In the genomic region with DNA sequence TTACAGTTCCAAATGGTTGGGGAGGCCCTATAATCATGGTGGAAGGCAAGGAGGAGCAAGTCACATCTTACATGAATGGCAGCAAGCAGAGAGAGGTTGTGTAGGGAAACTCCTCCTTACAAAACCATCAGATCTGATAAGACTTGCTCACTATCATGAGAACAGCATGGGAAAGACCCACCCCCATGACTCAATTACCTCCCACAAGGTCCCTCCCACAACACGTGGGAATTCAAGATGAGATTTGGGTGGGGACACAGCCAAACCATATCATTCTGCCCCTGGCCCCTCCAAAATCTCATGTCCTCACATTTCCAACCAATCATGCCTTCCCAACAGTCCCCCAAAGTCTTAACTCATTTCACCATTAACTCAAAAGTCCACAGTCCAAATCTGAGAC, we compare ENCODE assay signal across 8 cellular contexts.
DNase-seq lines count a peak whose midpoint lies in the region; ATAC-seq, FAIRE-seq and TF ChIP-seq lines count a peak whose summit lies in the region.
"Not testable (repeated sequence)": the region's sequence is repeated elsewhere in the genome, so short reads cannot be mapped to it uniquely, and the experiment has no call there.

No MANE protein-coding gene starts in this region.

- H3K9me1 ChIP-seq in K562 (ENCODE audit: control insufficient read depth, insufficient read depth, low read length): not testable (repeated sequence)

- dilution Hi-C loops in mammary epithelial cell (cut with HindIII; ENCODE audit: low sequenced_read_pairs): not testable (repeated sequence)

- CTCF ChIA-PET in K562 (lab: Yijun Ruan, JAX; ENCODE audit: low intra/inter-chr PET ratio); mammary epithelial cell (lab: Charles Lee; ENCODE audit: low non-redundant PET): not testable (repeated sequence)

- H4K20me1 ChIP-seq in GM23338 (replicated peaks; ENCODE audit: insufficient read depth); K562 (replicated peaks; ENCODE audit: control insufficient read depth, insufficient read depth, low read length); mammary epithelial cell (ENCODE audit: insufficient read depth, low read length): not testable (repeated sequence)

- not testable (repeated sequence) for TF ChIP-seq RAD21 in K562 (CRISPR knock-in tag; conservative IDR thresholded peaks at IDR 0.05 in 1 of 2, IDR thresholded peaks at IDR 0.05 in 1 of 2)

- H3K36me3 Mint-ChIP-seq in GM23338 (ENCODE audit: low read depth): peaks cover 38% of the 10 kb centered on the region
- H3K36me3 Mint-ChIP-seq in stimulated activated effector memory CD8-positive, alpha-beta T cell treated with anti-CD3 and anti-CD28 coated beads, Interleukin-12 subunit alpha, Interleukin-12 subunit beta, amount 100 ng/mL, for 72 hours: not testable (repeated sequence)

- H3K4me1 Mint-ChIP-seq in GM23338; stimulated activated effector memory CD8-positive, alpha-beta T cell treated with anti-CD3 and anti-CD28 coated beads, Interleukin-12 subunit alpha, Interleukin-12 subunit beta, amount 100 ng/mL, for 72 hours: not testable (repeated sequence)

- not testable (repeated sequence) for H3K4me1 ChIP-seq in GM23338 (ENCODE audit: insufficient read depth); K562 (replicated peaks in 1 of 2; ENCODE audit: control insufficient read depth in 2 of 2, insufficient read depth in 2 of 2, low read length in 2 of 2); mammary epithelial cell (ENCODE audit: insufficient read depth, low read length)

- not testable (repeated sequence) for H3K79me2 ChIP-seq in GM23338 (replicated peaks; ENCODE audit: insufficient read depth); mammary epithelial cell (ENCODE audit: insufficient read depth, low read length)
- peaks cover 15% of the 10 kb centered on the region; the same call in 2 of the 3 replicates for H3K79me2 ChIP-seq in K562 (ENCODE audit: control insufficient read depth, insufficient read depth, low read length)

- H3K27me3 ChIP-seq in GM23338 (ENCODE audit: insufficient read depth); K562 (ENCODE audit: control insufficient read depth in 2 of 2, insufficient read depth in 2 of 2, low read length in 2 of 2); mammary epithelial cell (ENCODE audit: insufficient read depth, low read length): not testable (repeated sequence)

- peaks cover 14% of the 10 kb centered on the region for H3K9me3 ChIP-seq in K562 (replicated peaks; ENCODE audit: control insufficient read depth, insufficient read depth, low read depth, low read length)
- not testable (repeated sequence) for H3K9me3 ChIP-seq in mammary epithelial cell (replicated peaks; ENCODE audit: insufficient read depth, low read length)

- not testable (repeated sequence) for H2AFZ ChIP-seq in GM23338; K562 (ENCODE audit: low read depth, low read length); mammary epithelial cell (ENCODE audit: low read depth, low read length)

- not testable (repeated sequence) for BruUV-seq in K562 (replicated peaks; lab: Mats Ljungman, UMichigan); mammary epithelial cell (replicated peaks; lab: Mats Ljungman, UMichigan)

- H3K36me3 ChIP-seq in GM23338 (ENCODE audit: insufficient read depth); mammary epithelial cell (ENCODE audit: insufficient read depth, low read length): not testable (repeated sequence)
- peaks cover 28% of the 10 kb centered on the region; the same call in 1 of the 3 replicates for H3K36me3 ChIP-seq in K562 (ENCODE audit: control insufficient read depth, insufficient read depth, low read length)

- H3K4me3 ChIP-seq in GM23338; K562; mammary epithelial cell (replicated peaks in 1 of 3; ENCODE audit: insufficient read depth in 1 of 3, low read depth in 2 of 3, low read length in 3 of 3): not testable (repeated sequence)

- DNase-seq in GM12892 (ENCODE audit: insufficient read length); GM23338 (ENCODE audit: low spot score); stimulated activated effector memory CD8-positive, alpha-beta T cell treated with anti-CD3 and anti-CD28 coated beads, Interleukin-12 subunit alpha, Interleukin-12 subunit beta, amount 100 ng/mL, for 72 hours (ENCODE audit: low spot score in 2 of 2): not testable (repeated sequence)
- DNase-seq in OCI-M1 (lab: John Stamatoyannopoulos, UW): peak; percentile 7
- peak; percentile 11 for DNase-seq in amniotic epithelial cell (ENCODE audit: low read depth)
- peak in 1 of 4 experiments; percentile 12 for DNase-seq in K562 (ENCODE audit: extremely low read depth in 1 of 4, low spot score in 3 of 4)
- DNase-seq in mammary epithelial cell: peak; percentile 16
- DNase-seq in iris pigment epithelial cell (ENCODE audit: low read depth): peak; percentile 3

- H3F3A ChIP-seq in GM23338 (replicated peaks; ENCODE audit: low read depth): not testable (repeated sequence)

- H3K4me3 Mint-ChIP-seq in GM23338; stimulated activated effector memory CD8-positive, alpha-beta T cell treated with anti-CD3 and anti-CD28 coated beads, Interleukin-12 subunit alpha, Interleukin-12 subunit beta, amount 100 ng/mL, for 72 hours: not testable (repeated sequence)

- not testable (repeated sequence) for H3K27ac ChIP-seq in GM23338 (ENCODE audit: low read depth); K562 (ENCODE audit: extremely low read depth, low read depth, low read length); mammary epithelial cell (ENCODE audit: insufficient read depth, low read depth, low read length)

- H3K27me3 Mint-ChIP-seq in GM23338 (ENCODE audit: insufficient read depth, low read depth, poor library complexity): not testable (repeated sequence)

- TF ChIP-seq POLR2A in GM12892 (IDR thresholded peaks at IDR 0.05; ENCODE audit: low read depth, low read length); K562 (conservative IDR thresholded peaks at IDR 0.05): not testable (repeated sequence)

- not testable (repeated sequence) for H3K9ac ChIP-seq in K562 (ENCODE audit: insufficient read depth in 1 of 2, low read depth in 2 of 2, low read length in 2 of 2); mammary epithelial cell (ENCODE audit: insufficient read depth, low read length)

- not testable (repeated sequence) for H3K9me2 ChIP-seq in GM23338 (ENCODE audit: insufficient read depth)

- in situ Hi-C loops in K562 (cut with MboI): not testable (repeated sequence)
- in situ Hi-C loops in mammary epithelial cell (cut with MboI; ENCODE audit: low sequenced_read_pairs in 2 of 2): loop anchor here in 1 of 2 donors (25.0 kb wide), 1 partner anchor 433 kb away; no protein-coding TSS in a partner anchor

- 14% methylated on average over 1 of the region's 1 CpG for WGBS in K562 (ENCODE audit: insufficient coverage, low coverage, missing lambda C conversion rate)
- 88% methylated on average over 1 of the region's 1 CpG for WGBS in mammary epithelial cell (ENCODE audit: low coverage, missing lambda C conversion rate)

- FAIRE-seq in GM12892 (lab: Jason Lieb, UNC): peak; percentile 9
- not testable (repeated sequence) for FAIRE-seq in K562 (lab: Jason Lieb, UNC)

- TF ChIP-seq EP300 in K562 (IDR thresholded peaks at IDR 0.05; ENCODE audit: low read length): not testable (repeated sequence)

- H3K4me2 ChIP-seq in GM23338; K562 (ENCODE audit: insufficient read depth, low read length); mammary epithelial cell (ENCODE audit: insufficient read depth, low read depth, low read length): not testable (repeated sequence)

- intact Hi-C loops in K562 (cut with micrococcal nuclease): not testable (repeated sequence)
- intact Hi-C loops in mammary epithelial cell (cut with micrococcal nuclease): loop anchor here (5.0 kb wide), 1 partner anchor 433 kb away; no protein-coding TSS in a partner anchor

- 0 out of 2 replicates have a peak overlapping the region, but pooled peaks have one; percentile 52 for H3K27ac Mint-ChIP-seq in GM23338
- H3K27ac Mint-ChIP-seq in stimulated activated effector memory CD8-positive, alpha-beta T cell treated with anti-CD3 and anti-CD28 coated beads, Interleukin-12 subunit alpha, Interleukin-12 subunit beta, amount 100 ng/mL, for 72 hours: peak overlapping the region; percentile 36

- H3K9me3 Mint-ChIP-seq in GM23338: peaks cover 30% of the 10 kb centered on the region
- not testable (repeated sequence) for H3K9me3 Mint-ChIP-seq in stimulated activated effector memory CD8-positive, alpha-beta T cell treated with anti-CD3 and anti-CD28 coated beads, Interleukin-12 subunit alpha, Interleukin-12 subunit beta, amount 100 ng/mL, for 72 hours

- ATAC-seq in GM23338; K562; stimulated activated effector memory CD8-positive, alpha-beta T cell treated with anti-CD3 and anti-CD28 coated beads, Interleukin-12 subunit alpha, Interleukin-12 subunit beta, amount 100 ng/mL, for 72 hours: not testable (repeated sequence)

- POLR2A ChIA-PET in K562 (lab: Yijun Ruan, JAX): not testable (repeated sequence)

- TF ChIP-seq CTCF in GM23338 (conservative IDR thresholded peaks at IDR 0.05; ENCODE audit: low read depth in 2 of 2); K562 (IDR thresholded peaks at IDR 0.05 in 2 of 3, conservative IDR thresholded peaks at IDR 0.05 in 1 of 3; ENCODE audit: insufficient read depth in 2 of 3, low read depth in 1 of 3, low read length in 3 of 3); mammary epithelial cell (conservative IDR thresholded peaks at IDR 0.05 in 1 of 2, IDR thresholded peaks at IDR 0.05 in 1 of 2; ENCODE audit: extremely low read depth in 1 of 2, insufficient read depth in 1 of 2, low read depth in 1 of 2, low read length in 2 of 2): not testable (repeated sequence)

TF ChIP-seq in K562, 482 proteins besides CTCF, POLR2A, EP300 and RAD21 (continues in another document):
- peak; percentile 70 for TF ChIP-seq CC2D1A (IDR thresholded peaks at IDR 0.05)
